In genomic region chr12:52054838-52055741, GRCh38 we compare ENCODE assay signal across 18 cellular contexts. TPM values are rescaled to one million over a fixed set of nuclear protein-coding genes. Genes with fewer than 3 reads are reported as not detected.
A peak's percentile ranks its signal among the peaks of the same experiment; 100 is the strongest.
DNase-seq lines count a peak whose midpoint lies in the region; ATAC-seq and TF ChIP-seq lines count a peak whose summit lies in the region.
"Had no signal": no experiment of that assay in that cellular context is flagged by ENCODE, and none has a peak within 500 bp of the region (broad histone marks: within the 10 kb centered on the region; RNA-seq: fewer than 3 reads in every experiment).

No MANE protein-coding gene starts in this region.

- CTCF ChIA-PET in activated CD4-positive, alpha-beta T cell treated with anti-CD3 and anti-CD28 coated beads, Interleukin-2, amount 10 ng/mL, durations not matched to agents 7 days and 5 days (lab: Charles Lee), result interaction anchor here (0.7 to 2.5 kb wide), 6 partner anchors 9 to 29 kb away, joined by 3 to 11 read pairs (median 4); no protein-coding TSS in a partner anchor

- H3K27me3 ChIP-seq in esophagus squamous epithelium, result peaks cover 0 to under 1% (median 0%) of the 10 kb centered on the region in 4 donors
- H3K27me3 ChIP-seq in sigmoid colon, result no peaks in the 10 kb centered on the region

- POLR2A ChIA-PET in activated CD4-positive, alpha-beta T cell treated with anti-CD3 and anti-CD28 coated beads, Interleukin-2, amount 10 ng/mL, durations not matched to agents 7 days and 5 days (lab: Charles Lee), result no interaction called here

- H3K27ac ChIP-seq in esophagus squamous epithelium, result peak overlapping the region in 3 of 4 donors; percentile 26 to 95 (median 88)
- H3K27ac ChIP-seq in sigmoid colon, result peak overlapping the region; percentile 94 to 100 (median 96)
- H3K27ac ChIP-seq: BLaER1 treated with 17β-estradiol and CSF1 and Interleukin-3, amounts not matched to agents 10 nM and 100 nM; KMS-11 had no signal

- TF ChIP-seq POLR2A in esophagus squamous epithelium (IDR thresholded peaks at IDR 0.05) (no peak), sigmoid colon (IDR thresholded peaks at IDR 0.05) (no peak)

- no peak for TF ChIP-seq EP300 in sigmoid colon (IDR thresholded peaks at IDR 0.05)

- no peak for TF ChIP-seq CTCF in esophagus squamous epithelium (IDR thresholded peaks at IDR 0.05)
- no peak for TF ChIP-seq CTCF in sigmoid colon (IDR thresholded peaks at IDR 0.05)

- H3K9me3 Mint-ChIP-seq in activated CD4-positive, alpha-beta T cell treated with anti-CD3 and anti-CD28 coated beads, Interleukin-2, amount 10 ng/mL, durations not matched to agents 7 days and 5 days, result no peaks in the 10 kb centered on the region
- no peaks in the 10 kb centered on the region for H3K9me3 Mint-ChIP-seq in activated T-helper 17 cell treated with anti-CD3 and anti-CD28 coated beads, Interleukin-2, amount 50 U/mL, for 72 hours
- H3K9me3 Mint-ChIP-seq: activated naive CD4-positive, alpha-beta T cell treated with anti-CD3 and anti-CD28 coated beads for 36 hours had no signal

- no peak for ATAC-seq in activated T-helper 17 cell treated with anti-CD3 and anti-CD28 coated beads, Interleukin-2, amount 50 U/mL, for 72 hours (replicated peaks)
- no peak for ATAC-seq in GM21381 (IDR thresholded peaks at IDR 0.05; ENCODE audit: unreplicated experiment)

- no peaks in the 10 kb centered on the region for H3K9me3 ChIP-seq in esophagus squamous epithelium
- no peaks in the 10 kb centered on the region for H3K9me3 ChIP-seq in sigmoid colon
- H3K9me3 ChIP-seq: BLaER1 treated with 17β-estradiol and CSF1 and Interleukin-3, amounts not matched to agents 10 nM and 100 nM had no signal

- peak overlapping the region in 1 of 4 donors; percentile 18 for H3K4me3 ChIP-seq in esophagus squamous epithelium
- peak overlapping the region in 3 of 4 donors; percentile 2 to 69 (median 16) for H3K4me3 ChIP-seq in sigmoid colon
- H3K4me3 ChIP-seq: BLaER1 treated with 17β-estradiol and CSF1 and Interleukin-3, amounts not matched to agents 10 nM and 100 nM had no signal

- peak; percentile 52 for DNase-seq in activated CD4-positive, alpha-beta T cell treated with anti-CD3 and anti-CD28 coated beads for 1 hour
- DNase-seq in activated CD4-positive, alpha-beta T cell treated with anti-CD3 and anti-CD28 coated beads, Interleukin-2, amount 10 ng/mL, durations not matched to agents 7 days and 5 days, result no peak
- peak; percentile 28 for DNase-seq in ELF-1 (ENCODE audit: low read depth, low spot score)
- DNase-seq in esophagus squamous epithelium (lab: John Stamatoyannopoulos, UW), result no peak
- DNase-seq in sigmoid colon, result peak; percentile 82
- DNase-seq in activated gamma-delta T cell (lab: John Stamatoyannopoulos, UW), result no peak
- DNase-seq: activated naive CD4-positive, alpha-beta T cell treated with anti-CD3 and anti-CD28 coated beads for 36 hours; GDM1; NCI-H1092 treated with DMSO at 0.1 percent for 48 hours; NCI-H2081 treated with DMSO at 0.1 percent for 48 hours; NCI-H524; SHP77 treated with DMSO at 0.1 percent for 48 hours had no signal

- H3K27ac Mint-ChIP-seq in activated CD4-positive, alpha-beta T cell treated with anti-CD3 and anti-CD28 coated beads, Interleukin-2, amount 10 ng/mL, durations not matched to agents 7 days and 5 days, result no peak overlapping the region
- no peak overlapping the region for H3K27ac Mint-ChIP-seq in activated T-helper 17 cell treated with anti-CD3 and anti-CD28 coated beads, Interleukin-2, amount 50 U/mL, for 72 hours
- H3K27ac Mint-ChIP-seq: activated naive CD4-positive, alpha-beta T cell treated with anti-CD3 and anti-CD28 coated beads for 36 hours had no signal

- H3K36me3 Mint-ChIP-seq in activated CD4-positive, alpha-beta T cell treated with anti-CD3 and anti-CD28 coated beads, Interleukin-2, amount 10 ng/mL, durations not matched to agents 7 days and 5 days (ENCODE audit: low read depth), result no peaks in the 10 kb centered on the region
- peaks cover 80% of the 10 kb centered on the region for H3K36me3 Mint-ChIP-seq in activated T-helper 17 cell treated with anti-CD3 and anti-CD28 coated beads, Interleukin-2, amount 50 U/mL, for 72 hours (ENCODE audit: low read depth)

- intact Hi-C loops in esophagus squamous epithelium (cut with DNase I) (no loop called here), sigmoid colon (cut with DNase I) (no loop called here)

- no peaks in the 10 kb centered on the region for H3K27me3 Mint-ChIP-seq in activated CD4-positive, alpha-beta T cell treated with anti-CD3 and anti-CD28 coated beads, Interleukin-2, amount 10 ng/mL, durations not matched to agents 7 days and 5 days
- H3K27me3 Mint-ChIP-seq in activated T-helper 17 cell treated with anti-CD3 and anti-CD28 coated beads, Interleukin-2, amount 50 U/mL, for 72 hours, result no peaks in the 10 kb centered on the region

- H3K36me3 ChIP-seq in esophagus squamous epithelium (peaks cover 0 to 25% (median 9%) of the 10 kb centered on the region in 3 donors), sigmoid colon (peaks cover 3 to 32% (median 17%) of the 10 kb centered on the region in 4 donors)

- peaks cover 15 to 50% (median 29%) of the 10 kb centered on the region in 3 donors for H3K4me1 ChIP-seq in esophagus squamous epithelium
- H3K4me1 ChIP-seq in sigmoid colon, result peaks cover 0 to 75% (median 62%) of the 10 kb centered on the region in 4 donors

- WGBS in esophagus squamous epithelium, 2 donors, result 77 to 79% methylated on average over 5 to 12 of the region's 21 CpGs
- WGBS in sigmoid colon, 2 donors, result 93 to 95% methylated on average over 21 of the region's 21 CpGs

- peaks cover 27% of the 10 kb centered on the region for H3K4me1 Mint-ChIP-seq in activated CD4-positive, alpha-beta T cell treated with anti-CD3 and anti-CD28 coated beads, Interleukin-2, amount 10 ng/mL, durations not matched to agents 7 days and 5 days
- peaks cover 1% of the 10 kb centered on the region for H3K4me1 Mint-ChIP-seq in activated T-helper 17 cell treated with anti-CD3 and anti-CD28 coated beads, Interleukin-2, amount 50 U/mL, for 72 hours

- no peak overlapping the region for H3K4me3 Mint-ChIP-seq in activated CD4-positive, alpha-beta T cell treated with anti-CD3 and anti-CD28 coated beads, Interleukin-2, amount 10 ng/mL, durations not matched to agents 7 days and 5 days
- H3K4me3 Mint-ChIP-seq in activated T-helper 17 cell treated with anti-CD3 and anti-CD28 coated beads, Interleukin-2, amount 50 U/mL, for 72 hours, result no peak overlapping the region
- H3K4me3 Mint-ChIP-seq: activated naive CD4-positive, alpha-beta T cell treated with anti-CD3 and anti-CD28 coated beads for 36 hours had no signal

RNA-seq across cellular contexts. Expression of gene NR4A1, which starts 3.8 kb away (rescaled TPM):
- total RNA-seq in activated CD4-positive, alpha-beta T cell treated with anti-CD3 and anti-CD28 coated beads, Interleukin-2, amount 10 ng/mL, durations not matched to agents 7 days and 5 days, result 1 to 10 TPM; 2.1 to 2.7 TPM
- total RNA-seq in esophagus squamous epithelium (10 to 100 TPM in 1 of 4 donors, 1 to 10 TPM in 3; 3.4 to 12.6 (median 5.6) TPM), sigmoid colon (100 to 1,000 TPM in 3 of 4 donors, 10 to 100 TPM in 1; 41.7 to 276 (median 167) TPM)
- 10 to 100 TPM; 31.2 to 65.9 (median 45.0) TPM for polyA plus RNA-seq in sigmoid colon
- 10 to 100 TPM in 1 of 2 donors, 1 to 10 TPM in 1; 9.9 to 47.6 TPM for total RNA-seq in activated T-helper 17 cell treated with anti-CD3 and anti-CD28 coated beads, Interleukin-2, amount 50 U/mL, for 72 hours

RNA-seq across cellular contexts. Expression of gene ATG101, which starts 14.7 kb away (rescaled TPM):
- 10 to 100 TPM; 28.3 to 30.4 TPM for total RNA-seq in activated CD4-positive, alpha-beta T cell treated with anti-CD3 and anti-CD28 coated beads, Interleukin-2, amount 10 ng/mL, durations not matched to agents 7 days and 5 days
- 10 to 100 TPM; 36.7 to 54.7 (median 40.4) TPM for total RNA-seq in esophagus squamous epithelium
- total RNA-seq in sigmoid colon, result 10 to 100 TPM; 30.2 to 48.7 (median 38.2) TPM
- polyA plus RNA-seq in sigmoid colon, result 10 to 100 TPM; 58.9 to 64.5 (median 61.7) TPM
- 10 to 100 TPM; 27.6 to 31.1 TPM for total RNA-seq in activated T-helper 17 cell treated with anti-CD3 and anti-CD28 coated beads, Interleukin-2, amount 50 U/mL, for 72 hours

RNA-seq across cellular contexts. Expression of gene SMIM41, which starts 24.4 kb away (rescaled TPM):
- not detected for total RNA-seq in activated CD4-positive, alpha-beta T cell treated with anti-CD3 and anti-CD28 coated beads, Interleukin-2, amount 10 ng/mL, durations not matched to agents 7 days and 5 days
- total RNA-seq in esophagus squamous epithelium (1 to 10 TPM in 2 of 4 donors, under 1 TPM in 1, not detected in 1; 0.50 to 5.7 (median 1.8) TPM), sigmoid colon (1 to 10 TPM in 2 of 4 donors, under 1 TPM in 1, not detected in 1; 0.41 to 5.7 (median 1.2) TPM)
- under 1 TPM in 1 of 3 donors, not detected in 2; 0.61 TPM for polyA plus RNA-seq in sigmoid colon
- not detected for total RNA-seq in activated T-helper 17 cell treated with anti-CD3 and anti-CD28 coated beads, Interleukin-2, amount 50 U/mL, for 72 hours
- total RNA-seq: activated CD8-positive, alpha-beta memory T cell treated with anti-CD3 and anti-CD28 coated beads for 36 hours; activated naive CD4-positive, alpha-beta T cell treated with anti-CD3 and anti-CD28 coated beads for 36 hours; glomerular endothelial cell had no signal

RNA-seq across cellular contexts. Expression of gene TAMALIN, which starts 48.3 kb away (rescaled TPM):
- 1 to 10 TPM; 5.7 to 6.9 TPM for total RNA-seq in activated CD4-positive, alpha-beta T cell treated with anti-CD3 and anti-CD28 coated beads, Interleukin-2, amount 10 ng/mL, durations not matched to agents 7 days and 5 days
- total RNA-seq in esophagus squamous epithelium (10 to 100 TPM in 1 of 4 donors, 1 to 10 TPM in 3; 1.7 to 10.7 (median 3.6) TPM), sigmoid colon (10 to 100 TPM in 2 of 4 donors, 1 to 10 TPM in 2; 9.2 to 11.1 (median 10.1) TPM)
- polyA plus RNA-seq in sigmoid colon, result 10 to 100 TPM in 1 of 3 donors, 1 to 10 TPM in 2; 4.2 to 17.0 (median 4.9) TPM
- total RNA-seq in activated T-helper 17 cell treated with anti-CD3 and anti-CD28 coated beads, Interleukin-2, amount 50 U/mL, for 72 hours, result 10 to 100 TPM in 1 of 2 donors, 1 to 10 TPM in 1; 3.5 to 26.3 TPM

Comparison
In these comparisons a context has a peak if more than half of its experiments do, and no peak if none do; other contexts are left out.
1. DNase-seq: peak in activated CD4-positive, alpha-beta T cell treated with anti-CD3 and anti-CD28 coated beads for 1 hour (single experiment), ELF-1 (single experiment) and sigmoid colon (single experiment); none in activated CD4-positive, alpha-beta T cell treated with anti-CD3 and anti-CD28 coated beads, Interleukin-2, amount 10 ng/mL, durations not matched to agents 7 days and 5 days (single experiment), esophagus squamous epithelium (single experiment) and activated gamma-delta T cell (single experiment).